In the genomic region with DNA sequence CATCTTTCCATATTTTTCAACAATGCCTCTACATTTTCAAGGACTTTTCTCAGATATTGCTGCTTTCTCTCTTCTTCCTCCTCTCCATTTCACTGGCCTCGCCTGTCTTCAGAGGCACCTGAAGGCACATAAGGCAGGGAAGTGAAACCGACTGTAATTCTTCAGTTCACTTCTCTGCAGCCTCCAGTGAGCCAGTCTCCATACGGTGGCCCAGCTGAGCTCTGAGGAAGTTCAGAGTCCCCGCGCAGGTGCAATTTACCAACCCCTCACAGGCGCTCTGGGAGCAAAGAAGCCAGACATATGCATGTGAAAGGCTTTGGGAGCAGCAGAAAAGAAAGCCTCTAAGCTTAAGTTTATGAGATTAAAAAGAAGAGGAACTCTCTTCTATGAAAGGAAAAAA, we compare ENCODE assay signal across 11 cellular contexts. TPM values are rescaled to one million over a fixed set of nuclear protein-coding genes. Genes with fewer than 3 reads are reported as not detected.
DNase-seq lines count a peak whose midpoint lies in the region; ATAC-seq and TF ChIP-seq lines count a peak whose summit lies in the region.
"Had no signal": no experiment of that assay in that cellular context is flagged by ENCODE, and none has a peak within 500 bp of the region (broad histone marks: within the 10 kb centered on the region; RNA-seq: fewer than 3 reads in every experiment).

No MANE protein-coding gene starts in this region.

- peaks cover 100% of the 10 kb centered on the region for H3K27me3 Mint-ChIP-seq in MCF 10A (ENCODE audit: insufficient read depth, unreplicated experiment)
- H3K27me3 Mint-ChIP-seq in activated CD4-positive, alpha-beta memory T cell treated with anti-CD3 and anti-CD28 coated beads, Interleukin-2, amount 10 ng/mL, durations not matched to agents 7 days and 5 days: peaks cover 1% of the 10 kb centered on the region

- no peaks in the 10 kb centered on the region for H3K9me3 Mint-ChIP-seq in MCF 10A (ENCODE audit: unreplicated experiment)
- no peaks in the 10 kb centered on the region for H3K9me3 Mint-ChIP-seq in activated CD4-positive, alpha-beta memory T cell treated with anti-CD3 and anti-CD28 coated beads, Interleukin-2, amount 10 ng/mL, durations not matched to agents 7 days and 5 days

- H3K27ac Mint-ChIP-seq in MCF 10A (ENCODE audit: low read depth, unreplicated experiment): no peak overlapping the region
- no peak overlapping the region for H3K27ac Mint-ChIP-seq in activated CD4-positive, alpha-beta memory T cell treated with anti-CD3 and anti-CD28 coated beads, Interleukin-2, amount 10 ng/mL, durations not matched to agents 7 days and 5 days

- no peak overlapping the region for H3K4me3 Mint-ChIP-seq in MCF 10A (ENCODE audit: unreplicated experiment)
- H3K4me3 Mint-ChIP-seq in activated CD4-positive, alpha-beta memory T cell treated with anti-CD3 and anti-CD28 coated beads, Interleukin-2, amount 10 ng/mL, durations not matched to agents 7 days and 5 days: no peak overlapping the region

- CTCF ChIA-PET in MCF 10A (lab: Yijun Ruan, JAX): interaction anchor here (0.9 kb wide), 1 partner anchor 45 kb away, joined by 3 read pairs; no protein-coding TSS in a partner anchor
- CTCF ChIA-PET in activated CD4-positive, alpha-beta memory T cell treated with anti-CD3 and anti-CD28 coated beads, Interleukin-2, amount 10 ng/mL, durations not matched to agents 7 days and 5 days (lab: Charles Lee): no interaction called here

- no peaks in the 10 kb centered on the region for H3K36me3 Mint-ChIP-seq in MCF 10A (ENCODE audit: insufficient read depth, unreplicated experiment)
- no peaks in the 10 kb centered on the region for H3K36me3 Mint-ChIP-seq in activated CD4-positive, alpha-beta memory T cell treated with anti-CD3 and anti-CD28 coated beads, Interleukin-2, amount 10 ng/mL, durations not matched to agents 7 days and 5 days (ENCODE audit: low read depth)

- intact Hi-C loops in MCF 10A (cut with micrococcal nuclease): no loop called here

- peak; percentile 68 for ATAC-seq in GM18520 (IDR thresholded peaks at IDR 0.05; ENCODE audit: unreplicated experiment)
- peak; percentile 100 for ATAC-seq in GM21723 (IDR thresholded peaks at IDR 0.05; ENCODE audit: unreplicated experiment)
- peak; percentile 98 for ATAC-seq in HG03432 (IDR thresholded peaks at IDR 0.05; ENCODE audit: unreplicated experiment)
- ATAC-seq in esophagus mucosa: peak; percentile 61
- ATAC-seq: pancreas had no signal

- DNase-seq in MCF 10A (ENCODE audit: unreplicated experiment) (no peak), amygdala (lab: John Stamatoyannopoulos, UW) (no peak), NCI-H446 treated with DMSO at 0.1 percent for 48 hours (lab: John Stamatoyannopoulos, UW) (no peak)
- DNase-seq in activated CD4-positive, alpha-beta memory T cell treated with anti-CD3 and anti-CD28 coated beads, Interleukin-2, amount 10 ng/mL, durations not matched to agents 7 days and 5 days: no peak
- DNase-seq: amniotic stem cell, pancreas, T1000 had no signal

- H3K4me1 Mint-ChIP-seq in MCF 10A (ENCODE audit: insufficient read depth, unreplicated experiment): no peaks in the 10 kb centered on the region
- H3K4me1 Mint-ChIP-seq in activated CD4-positive, alpha-beta memory T cell treated with anti-CD3 and anti-CD28 coated beads, Interleukin-2, amount 10 ng/mL, durations not matched to agents 7 days and 5 days: no peaks in the 10 kb centered on the region

- POLR2A ChIA-PET in MCF 10A (lab: Yijun Ruan, JAX): interaction anchor here (0.7 kb wide), 1 partner anchor 18 kb away, joined by 3 read pairs; no protein-coding TSS in a partner anchor
- POLR2A ChIA-PET in activated CD4-positive, alpha-beta memory T cell treated with anti-CD3 and anti-CD28 coated beads, Interleukin-2, amount 10 ng/mL, durations not matched to agents 7 days and 5 days (lab: Charles Lee): no interaction called here

- TF ChIP-seq CTCF in MCF 10A (IDR thresholded peaks at IDR 0.05; ENCODE audit: unreplicated experiment): no peak

- BruUV-seq in MCF 10A (replicated peaks; lab: Mats Ljungman, UMichigan): no TSS peak

RNA-seq across cellular contexts. Expression of gene KLHL14, which starts 12.4 kb away (rescaled TPM):
- total RNA-seq in esophagus mucosa (0.16 TPM), MCF 10A (2022) (not detected in 2 replicates)
- not detected for total RNA-seq in activated CD4-positive, alpha-beta memory T cell treated with anti-CD3 and anti-CD28 coated beads, Interleukin-2, amount 10 ng/mL, durations not matched to agents 7 days and 5 days
